In the genomic region with DNA sequence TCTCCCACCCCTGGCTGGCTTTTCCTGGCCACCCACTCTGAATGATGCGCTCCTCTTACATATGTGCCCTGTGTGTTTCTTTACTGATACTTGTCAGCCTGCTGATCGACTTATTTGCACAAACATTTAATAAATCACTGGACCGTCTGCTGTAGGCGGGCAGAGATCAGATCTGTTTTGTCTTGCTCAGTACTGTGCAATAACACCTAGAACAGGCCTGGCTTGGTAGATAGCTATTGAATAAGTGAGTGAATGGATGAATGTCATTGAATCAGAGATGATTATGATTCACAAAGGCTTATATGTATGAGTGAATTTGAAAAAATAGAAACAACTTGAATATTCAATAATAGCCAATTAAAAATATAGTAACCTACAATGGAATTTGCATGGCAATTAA, we compare ENCODE assay signal across 36 cellular contexts.
"Had no signal": no experiment of that assay in that cellular context is flagged by ENCODE, and none has a peak within 500 bp of the region (broad histone marks: within the 10 kb centered on the region; RNA-seq: fewer than 3 reads in every experiment).

No MANE protein-coding gene starts in this region.

- H3K27ac Mint-ChIP-seq: activated B cell treated with CpG ODN at 0.5 μM for 24 hours; activated CD4-positive, alpha-beta memory T cell treated with anti-CD3 and anti-CD28 coated beads for 36 hours; activated CD8-positive, alpha-beta T cell treated with anti-CD3 and anti-CD28 coated beads for 36 hours; activated naive CD4-positive, alpha-beta T cell treated with anti-CD3 and anti-CD28 coated beads for 36 hours; activated naive CD8-positive, alpha-beta T cell treated with anti-CD3 and anti-CD28 coated beads for 36 hours; activated T-cell treated with anti-CD3 and anti-CD28 coated beads, Interleukin-2, amount 50 U/mL, for 72 hours; activated T-helper 1 cell treated with anti-CD3 and anti-CD28 coated beads, Interleukin-12 subunit alpha, Interleukin-12 subunit beta, Interleukin-2, Interleukin-4 antibody, amounts not matched to agents 30 ng/mL and 10 ng/mL and 1 ng/mL, durations not matched to agents 14 hours and 24 hours and 36 hours; activated T-helper 17 cell treated with anti-CD3 and anti-CD28 coated beads, Interleukin-2, amount 50 U/mL, for 72 hours; T-helper 1 cell treated with Interleukin-12 subunit alpha and Interleukin-12 subunit beta and Interleukin-4 antibody, amounts not matched to agents 30 μg/mL and 1 μg/mL, for 36 hours; T-helper 2 cell treated with Interferon-gamma antibody and Interleukin-4, amounts not matched to agents 5 μg/mL and 100 μg/mL, for 36 hours had no signal

- FAIRE-seq: TTC549 had no signal

- H3K9me3 Mint-ChIP-seq: activated B cell treated with CpG ODN at 0.5 μM for 24 hours; activated CD4-positive, alpha-beta memory T cell treated with anti-CD3 and anti-CD28 coated beads for 36 hours; activated CD8-positive, alpha-beta T cell treated with anti-CD3 and anti-CD28 coated beads for 36 hours; activated naive CD4-positive, alpha-beta T cell treated with anti-CD3 and anti-CD28 coated beads for 36 hours; activated naive CD4-positive, alpha-beta T cell treated with anti-CD3 and anti-CD28 coated beads, Interleukin-2, amount 50 U/mL, for 72 hours; activated naive CD8-positive, alpha-beta T cell treated with anti-CD3 and anti-CD28 coated beads for 36 hours; activated T-cell treated with anti-CD3 and anti-CD28 coated beads, Interleukin-2, amount 50 U/mL, for 4 hours; activated T-cell treated with anti-CD3 and anti-CD28 coated beads, Interleukin-2, amount 50 U/mL, for 72 hours; activated T-helper 1 cell treated with anti-CD3 and anti-CD28 coated beads, Interleukin-12 subunit alpha, Interleukin-12 subunit beta, Interleukin-2, Interleukin-4 antibody, amounts not matched to agents 30 ng/mL and 10 ng/mL and 1 ng/mL, durations not matched to agents 14 hours and 24 hours and 36 hours; activated T-helper 17 cell treated with anti-CD3 and anti-CD28 coated beads, Interleukin-2, amount 50 U/mL, for 72 hours; central memory CD8-positive, alpha-beta T cell; T-helper 1 cell treated with Interleukin-12 subunit alpha and Interleukin-12 subunit beta and Interleukin-4 antibody, amounts not matched to agents 30 μg/mL and 1 μg/mL, for 36 hours; T-helper 2 cell treated with Interferon-gamma antibody and Interleukin-4, amounts not matched to agents 5 μg/mL and 100 μg/mL, for 36 hours had no signal

- H3K9me3 ChIP-seq: adrenal gland, body of pancreas, breast epithelium had no signal

- H3K4me3 ChIP-seq: adrenal gland, body of pancreas, breast epithelium, cardiac muscle cell had no signal

- H3K4me1 ChIP-seq: adrenal gland, body of pancreas, breast epithelium had no signal

- H3K27me3 ChIP-seq: adrenal gland, body of pancreas, brain microvascular endothelial cell, breast epithelium, cardiac muscle cell had no signal

- H3K4me1 Mint-ChIP-seq: central memory CD8-positive, alpha-beta T cell had no signal

- H3K36me3 Mint-ChIP-seq: activated CD4-positive, alpha-beta memory T cell treated with anti-CD3 and anti-CD28 coated beads for 36 hours; activated naive CD4-positive, alpha-beta T cell treated with anti-CD3 and anti-CD28 coated beads, Interleukin-2, amount 50 U/mL, for 72 hours; activated naive CD8-positive, alpha-beta T cell treated with anti-CD3 and anti-CD28 coated beads for 36 hours had no signal

- DNase-seq: activated B cell treated with CpG ODN at 0.5 μM for 24 hours; activated CD4-positive, alpha-beta memory T cell treated with anti-CD3 and anti-CD28 coated beads for 36 hours; activated CD4-positive, alpha-beta T cell treated with anti-CD3 and anti-CD28 coated beads for 4 hours; activated CD4-positive, alpha-beta T cell treated with anti-CD3 and anti-CD28 coated beads, Interleukin-2, amount 50 U/mL, for 1 hour; activated CD4-positive, alpha-beta T cell treated with anti-CD3 and anti-CD28 coated beads, Interleukin-2, amount 50 U/mL, for 4 hours; activated CD4-positive, CD25-positive, alpha-beta regulatory T cell treated with anti-CD3 and anti-CD28 coated beads, Interleukin-2, amount 50 U/mL, for 72 hours; activated CD8-positive, alpha-beta memory T cell treated with anti-CD3 and anti-CD28 coated beads, Interleukin-2, amount 50 U/mL, for 4 hours; activated CD8-positive, alpha-beta T cell treated with anti-CD3 and anti-CD28 coated beads for 36 hours; activated gamma-delta T cell treated with Interleukin-2 at 50 U/mL for 16 hours; activated naive CD4-positive, alpha-beta T cell; activated naive CD4-positive, alpha-beta T cell treated with anti-CD3 and anti-CD28 coated beads for 36 hours; activated naive CD4-positive, alpha-beta T cell treated with anti-CD3 and anti-CD28 coated beads, Interleukin-2, amount 50 U/mL, for 16 hours; activated naive CD8-positive, alpha-beta T cell treated with anti-CD3 and anti-CD28 coated beads for 36 hours; activated T-cell treated with anti-CD3 and anti-CD28 coated beads, Interleukin-2, amount 50 U/mL, for 4 hours; activated T-cell treated with anti-CD3 and anti-CD28 coated beads, Interleukin-2, amount 50 U/mL, for 72 hours; amniotic stem cell; aorta; body of pancreas; brain microvascular endothelial cell; caudate nucleus; cerebellar nuclear complex; SW 1271; T-helper 1 cell; T-helper 2 cell; T-helper 9 cell had no signal

- H3K27ac ChIP-seq: adrenal gland, body of pancreas, brain microvascular endothelial cell, breast epithelium, cardiac muscle cell, VCaP had no signal

- H3K36me3 ChIP-seq: adrenal gland, brain microvascular endothelial cell, breast epithelium, cardiac muscle cell had no signal

- H3K4me3 Mint-ChIP-seq: activated B cell treated with CpG ODN at 0.5 μM for 24 hours; activated CD4-positive, alpha-beta memory T cell treated with anti-CD3 and anti-CD28 coated beads for 36 hours; activated CD8-positive, alpha-beta T cell treated with anti-CD3 and anti-CD28 coated beads for 36 hours; activated naive CD4-positive, alpha-beta T cell treated with anti-CD3 and anti-CD28 coated beads for 36 hours; activated naive CD8-positive, alpha-beta T cell treated with anti-CD3 and anti-CD28 coated beads for 36 hours; activated T-cell treated with anti-CD3 and anti-CD28 coated beads, Interleukin-2, amount 50 U/mL, for 4 hours; activated T-cell treated with anti-CD3 and anti-CD28 coated beads, Interleukin-2, amount 50 U/mL, for 72 hours; activated T-helper 1 cell treated with anti-CD3 and anti-CD28 coated beads, Interleukin-12 subunit alpha, Interleukin-12 subunit beta, Interleukin-2, Interleukin-4 antibody, amounts not matched to agents 30 ng/mL and 10 ng/mL and 1 ng/mL, durations not matched to agents 14 hours and 24 hours and 36 hours; activated T-helper 17 cell treated with anti-CD3 and anti-CD28 coated beads, Interleukin-2, amount 50 U/mL, for 72 hours; central memory CD8-positive, alpha-beta T cell; T-helper 1 cell treated with Interleukin-12 subunit alpha and Interleukin-12 subunit beta and Interleukin-4 antibody, amounts not matched to agents 30 μg/mL and 1 μg/mL, for 36 hours; T-helper 2 cell treated with Interferon-gamma antibody and Interleukin-4, amounts not matched to agents 5 μg/mL and 100 μg/mL, for 36 hours had no signal

- H3K27me3 Mint-ChIP-seq: activated CD8-positive, alpha-beta T cell treated with anti-CD3 and anti-CD28 coated beads for 36 hours had no signal

- ATAC-seq: activated CD8-positive, alpha-beta T cell treated with anti-CD3 and anti-CD28 coated beads for 36 hours; activated naive CD4-positive, alpha-beta T cell treated with anti-CD3 and anti-CD28 coated beads, Interleukin-2, amount 50 U/mL, for 72 hours; activated T-cell treated with anti-CD3 and anti-CD28 coated beads, Interleukin-2, amount 50 U/mL, for 4 hours; activated T-cell treated with anti-CD3 and anti-CD28 coated beads, Interleukin-2, amount 50 U/mL, for 72 hours; activated T-helper 17 cell treated with anti-CD3 and anti-CD28 coated beads, Interleukin-2, amount 50 U/mL, for 72 hours; body of pancreas had no signal
